In genomic region chr17:27496005-27496404, GRCh38 we compare ENCODE assay signal across 13 cellular contexts. TPM values are rescaled to one million over a fixed set of nuclear protein-coding genes. Genes with fewer than 3 reads are reported as not detected.
DNase-seq lines count a peak whose midpoint lies in the region; ATAC-seq, FAIRE-seq and TF ChIP-seq lines count a peak whose summit lies in the region.
"Had no signal": no experiment of that assay in that cellular context is flagged by ENCODE, and none has a peak within 500 bp of the region (broad histone marks: within the 10 kb centered on the region; RNA-seq: fewer than 3 reads in every experiment).

No MANE protein-coding gene starts in this region.

- DNase-seq in activated T-cell treated with anti-CD3 and anti-CD28 coated beads, Interleukin-2, amount 50 U/mL, for 24 hours = no peak
- no peak for DNase-seq in activated T-cell treated with anti-CD3 and anti-CD28 coated beads, Interleukin-2, amount 50 U/mL, for 72 hours
- no peak for DNase-seq in kidney
- no peak for DNase-seq in vagina (ENCODE audit: extremely low spot score in 2 of 2)
- DNase-seq in esophagus muscularis mucosa (ENCODE audit: extremely low spot score) = no peak
- no peak for DNase-seq in A172 (ENCODE audit: low spot score)
- DNase-seq: activated CD8-positive, alpha-beta T cell treated with anti-CD3 and anti-CD28 coated beads for 36 hours; activated naive CD4-positive, alpha-beta T cell treated with anti-CD3 and anti-CD28 coated beads, Interleukin-2, amount 50 U/mL, for 16 hours; Kasumi-1; NCI-H2171 had no signal

- H3K4me1 ChIP-seq in kidney (ENCODE audit: control insufficient read depth in 1 of 2, insufficient read depth in 1 of 2, low read depth in 1 of 2, low read length in 2 of 2) (peaks cover 46 to 56% of the 10 kb centered on the region in 2 donors), vagina (peaks cover 72% of the 10 kb centered on the region), esophagus muscularis mucosa (peaks cover 23 to 27% (median 26%) of the 10 kb centered on the region in 4 donors)

- H3K9me3 Mint-ChIP-seq in activated T-cell treated with anti-CD3 and anti-CD28 coated beads, Interleukin-2, amount 50 U/mL, for 24 hours = peaks cover 12% of the 10 kb centered on the region
- H3K9me3 Mint-ChIP-seq in activated T-cell treated with anti-CD3 and anti-CD28 coated beads, Interleukin-2, amount 50 U/mL, for 72 hours = peaks cover 0 to 6% of the 10 kb centered on the region in 2 donors

- ATAC-seq in activated T-cell treated with anti-CD3 and anti-CD28 coated beads, Interleukin-2, amount 50 U/mL, for 72 hours (replicated peaks in 1 of 2) = no peak
- peak; percentile 38 for ATAC-seq in HG03432 (IDR thresholded peaks at IDR 0.05; ENCODE audit: unreplicated experiment)
- no peak for ATAC-seq in HG02938 (IDR thresholded peaks at IDR 0.05; ENCODE audit: unreplicated experiment)
- ATAC-seq: activated CD8-positive, alpha-beta T cell treated with anti-CD3 and anti-CD28 coated beads for 36 hours had no signal

- H3K27me3 Mint-ChIP-seq in activated T-cell treated with anti-CD3 and anti-CD28 coated beads, Interleukin-2, amount 50 U/mL, for 24 hours = no peaks in the 10 kb centered on the region
- H3K27me3 Mint-ChIP-seq in activated T-cell treated with anti-CD3 and anti-CD28 coated beads, Interleukin-2, amount 50 U/mL, for 72 hours (ENCODE audit: low read depth) = no peaks in the 10 kb centered on the region
- H3K27me3 Mint-ChIP-seq: activated CD8-positive, alpha-beta T cell treated with anti-CD3 and anti-CD28 coated beads for 36 hours had no signal

- H3K4me3 ChIP-seq in kidney (ENCODE audit: low read length in 2 of 2) = no peak overlapping the region
- peak overlapping the region in 1 of 2 donors; percentile 32 for H3K4me3 ChIP-seq in vagina
- no peak overlapping the region for H3K4me3 ChIP-seq in esophagus muscularis mucosa

- WGBS in esophagus muscularis mucosa = 79% methylated on average over 5 of the region's 5 CpGs

- H3K4me3 Mint-ChIP-seq in activated T-cell treated with anti-CD3 and anti-CD28 coated beads, Interleukin-2, amount 50 U/mL, for 24 hours = no peak overlapping the region
- no peak overlapping the region for H3K4me3 Mint-ChIP-seq in activated T-cell treated with anti-CD3 and anti-CD28 coated beads, Interleukin-2, amount 50 U/mL, for 72 hours
- H3K4me3 Mint-ChIP-seq: activated CD8-positive, alpha-beta T cell treated with anti-CD3 and anti-CD28 coated beads for 36 hours; T-helper 1 cell treated with Interleukin-12 subunit alpha and Interleukin-12 subunit beta and Interleukin-4 antibody, amounts not matched to agents 30 μg/mL and 1 μg/mL, for 36 hours had no signal

- peak overlapping the region; percentile 47 for H3K27ac Mint-ChIP-seq in activated T-cell treated with anti-CD3 and anti-CD28 coated beads, Interleukin-2, amount 50 U/mL, for 24 hours
- H3K27ac Mint-ChIP-seq in activated T-cell treated with anti-CD3 and anti-CD28 coated beads, Interleukin-2, amount 50 U/mL, for 72 hours = no peak overlapping the region
- H3K27ac Mint-ChIP-seq: activated CD8-positive, alpha-beta T cell treated with anti-CD3 and anti-CD28 coated beads for 36 hours; T-helper 1 cell treated with Interleukin-12 subunit alpha and Interleukin-12 subunit beta and Interleukin-4 antibody, amounts not matched to agents 30 μg/mL and 1 μg/mL, for 36 hours had no signal

- intact Hi-C loops in kidney (cut with DNase I) = no loop called here
- intact Hi-C loops in vagina (cut with DNase I) = no loop called here
- intact Hi-C loops in esophagus muscularis mucosa (cut with DNase I) = no loop called here

- peak overlapping the region in 1 of 2 donors; percentile 61 for H3K9ac ChIP-seq in kidney (ENCODE audit: low read length in 2 of 2)

- H3K36me3 ChIP-seq in kidney (ENCODE audit: control insufficient read depth in 1 of 2, insufficient read depth in 2 of 2, low read length in 2 of 2) (no peaks in the 10 kb centered on the region), vagina (no peaks in the 10 kb centered on the region), esophagus muscularis mucosa (no peaks in the 10 kb centered on the region)

- no peak for TF ChIP-seq EP300 in esophagus muscularis mucosa (IDR thresholded peaks at IDR 0.05)

- H3K27ac ChIP-seq in kidney (ENCODE audit: low read depth in 2 of 2, low read length in 2 of 2) (peak overlapping the region; percentile 83 to 93), vagina (peak overlapping the region; percentile 37), esophagus muscularis mucosa (replicated peaks in 1 of 4) (no peak overlapping the region)

- FAIRE-seq in kidney (lab: Jason Lieb, UNC) = no peak

- TF ChIP-seq POLR2A in vagina (IDR thresholded peaks at IDR 0.05) = no peak
- no peak for TF ChIP-seq POLR2A in esophagus muscularis mucosa (IDR thresholded peaks at IDR 0.05; ENCODE audit: low read depth)

- no peak for TF ChIP-seq CTCF in kidney (IDR thresholded peaks at IDR 0.05; ENCODE audit: borderline replicate concordance, extremely low read depth, insufficient read depth)
- TF ChIP-seq CTCF in vagina (IDR thresholded peaks at IDR 0.05) = no peak
- TF ChIP-seq CTCF in esophagus muscularis mucosa (IDR thresholded peaks at IDR 0.05) = no peak

- peaks cover 35% of the 10 kb centered on the region for H3K4me1 Mint-ChIP-seq in activated T-cell treated with anti-CD3 and anti-CD28 coated beads, Interleukin-2, amount 50 U/mL, for 24 hours (ENCODE audit: low read depth)
- H3K4me1 Mint-ChIP-seq in activated T-cell treated with anti-CD3 and anti-CD28 coated beads, Interleukin-2, amount 50 U/mL, for 72 hours (ENCODE audit: low read depth) = peaks cover 40% of the 10 kb centered on the region

- H3K36me3 Mint-ChIP-seq in activated T-cell treated with anti-CD3 and anti-CD28 coated beads, Interleukin-2, amount 50 U/mL, for 24 hours (ENCODE audit: low read depth) = peaks cover 62% of the 10 kb centered on the region
- H3K36me3 Mint-ChIP-seq in activated T-cell treated with anti-CD3 and anti-CD28 coated beads, Interleukin-2, amount 50 U/mL, for 72 hours (ENCODE audit: insufficient read depth in 2 of 2) = peaks cover 11 to 36% of the 10 kb centered on the region in 2 donors

- H3K9me3 ChIP-seq in kidney (ENCODE audit: control insufficient read depth in 1 of 2, low read length in 2 of 2) (no peaks in the 10 kb centered on the region), vagina (no peaks in the 10 kb centered on the region), esophagus muscularis mucosa (no peaks in the 10 kb centered on the region)

- H3K27me3 ChIP-seq in vagina (no peaks in the 10 kb centered on the region), esophagus muscularis mucosa (no peaks in the 10 kb centered on the region)

RNA-seq across cellular contexts. Expression of gene KSR1, which starts 39.8 kb away (rescaled TPM):
- total RNA-seq in activated T-cell treated with anti-CD3 and anti-CD28 coated beads, Interleukin-2, amount 50 U/mL, for 72 hours = 100 to 1,000 TPM; 191 to 296 TPM
- total RNA-seq in kidney = 97.3 TPM
- polyA plus RNA-seq in kidney (ENCODE audit: insufficient read depth, low read depth, low replicate concordance) = 11.7 TPM
- total RNA-seq in vagina = 40.3 TPM
- total RNA-seq in esophagus muscularis mucosa = 10 to 100 TPM; 13.3 to 18.9 (median 13.7) TPM
- 1.7 and 2.9 TPM in 2 replicates for total RNA-seq in A172 (2014; rRNA removed; shearing (Covaris generic))

Comparison
In these comparisons a context has a peak if more than half of its experiments do, and no peak if none do; other contexts are left out.
1. H3K27ac ChIP-seq: peak in kidney (2 of 2) and vagina (single experiment); none in esophagus muscularis mucosa (0 of 4).